Comparison of ENCODE assay signal across 7 cellular contexts in genomic region chr16:5838071-5838470, GRCh38.
"Had no signal": no experiment of that assay in that cellular context is flagged by ENCODE, and none has a peak within 500 bp of the region (broad histone marks: within the 10 kb centered on the region; RNA-seq: fewer than 3 reads in every experiment).

No MANE protein-coding gene starts in this region.

- H2AFZ ChIP-seq: GM23248 had no signal

- H3K36me3 Mint-ChIP-seq: IgD-negative memory B cell had no signal

- H3K4me1 Mint-ChIP-seq: IgD-negative memory B cell had no signal

- H3K36me3 ChIP-seq: HAP-1 had no signal

- H3K27ac ChIP-seq: GM23248 had no signal

- H3K4me1 ChIP-seq: HAP-1 had no signal

- H3K4me3 Mint-ChIP-seq: HFFc6, IgD-negative memory B cell had no signal

- H3K4me3 ChIP-seq: GM23248, HAP-1 had no signal

- H3K27ac Mint-ChIP-seq: HFFc6, IgD-negative memory B cell had no signal

- ATAC-seq: HCT116 had no signal

- H3K9me3 ChIP-seq: HAP-1 had no signal

- DNase-seq: GM23248, GOT3, H7, HFFc6 had no signal

- H3K9ac ChIP-seq: GM23248 had no signal
